Comparison of ENCODE assay signal across 16 cellular contexts in genomic region chr7:116569737-116570136, GRCh38. TPM values are rescaled to one million over a fixed set of nuclear protein-coding genes. Genes with fewer than 3 reads are reported as not detected.
DNase-seq lines count a peak whose midpoint lies in the region; ATAC-seq, FAIRE-seq and TF ChIP-seq lines count a peak whose summit lies in the region.
"Had no signal": no experiment of that assay in that cellular context is flagged by ENCODE, and none has a peak within 500 bp of the region (broad histone marks: within the 10 kb centered on the region; RNA-seq: fewer than 3 reads in every experiment).

No MANE protein-coding gene starts in this region.

- CTCF ChIA-PET in GM12878 (lab: Yijun Ruan, JAX) = no interaction called here

- H3K9ac ChIP-seq in GM12878 (ENCODE audit: control insufficient read depth, insufficient read depth, low read length) (no peak overlapping the region), keratinocyte (ENCODE audit: control insufficient read depth, extremely low read depth, insufficient read depth, low read length) (no peak overlapping the region)

- TF ChIP-seq CTCF in GM12878 (IDR thresholded peaks at IDR 0.05 in 2 of 3, conservative IDR thresholded peaks at IDR 0.05 in 1 of 3; ENCODE audit: control insufficient read depth in 2 of 3, extremely low read depth in 1 of 3, insufficient read depth in 1 of 3, low read depth in 3 of 3, low read length in 3 of 3) = no peak
- TF ChIP-seq CTCF in keratinocyte (optimal IDR thresholded peaks at IDR 0.05 in 1 of 3, IDR thresholded peaks at IDR 0.05 in 1 of 3, conservative IDR thresholded peaks at IDR 0.05 in 1 of 3; ENCODE audit: extremely low read depth in 1 of 3, insufficient read depth in 2 of 3, low read length in 3 of 3) = no peak

- SMC1A ChIA-PET in GM12878 (lab: Charles Lee; ENCODE audit: uncharacterized antibody, unreplicated experiment) = interaction anchor here (1.1 to 1.4 kb wide), 3 partner anchors 22 to 40 kb away, joined by 3 to 6 read pairs (median 3); no protein-coding TSS in a partner anchor

- WGBS in GM12878 (ENCODE audit: insufficient coverage, insufficient replicate concordance, low lambda C conversion rate, missing lambda C conversion rate) = 29% methylated on average over 3 of the region's 3 CpGs

- DNase-seq in AG08396 (ENCODE audit: low spot score) (peak; percentile 34), HTR-8/SVneo (ENCODE audit: insufficient read length, low spot score) (peak; percentile 25), GM12878 (ENCODE audit: low read depth, low spot score) (no peak), keratinocyte (ENCODE audit: low read depth, low spot score) (peak; percentile 76), Right ventricle myocardium superior (no peak), HuH-7.5 (ENCODE audit: low spot score) (no peak), medulla oblongata (ENCODE audit: extremely low spot score) (no peak)
- DNase-seq: activated CD4-positive, alpha-beta T cell treated with anti-CD3 and anti-CD28 coated beads for 48 hours; activated T-cell treated with anti-CD3 and anti-CD28 coated beads, Interleukin-2, amount 50 U/mL, for 48 hours; CD4-positive, CD25-positive, alpha-beta regulatory T cell; Karpas-422; NCI-H2081; stimulated activated CD4-positive, alpha-beta T cell treated with anti-CD3 and anti-CD28 coated beads, Interleukin-4, amount 100 ng/mL, for 1 hour; stimulated activated naive CD8-positive, alpha-beta T cell treated with anti-CD3 and anti-CD28 coated beads, Interleukin-15, Interleukin-2, amounts not matched to agents 100 U/mL and 50 U/mL, for 24 hours; T-cell had no signal

- FAIRE-seq in HTR-8/SVneo (lab: Jason Lieb, UNC) (no peak), GM12878 (lab: Jason Lieb, UNC) (no peak), keratinocyte (lab: Jason Lieb, UNC) (peak; percentile 94)

- no peak for TF ChIP-seq EP300 in GM12878 (IDR thresholded peaks at IDR 0.05; ENCODE audit: borderline replicate concordance in 1 of 2, control insufficient read depth in 1 of 2, low read depth in 2 of 2, low read length in 2 of 2)

- dilution Hi-C loops in keratinocyte (cut with MboI; ENCODE audit: extremely low pct_ligation_motif_present, low sequenced_read_pairs) = no loop called here

- H3K4me2 ChIP-seq in GM12878 (ENCODE audit: control insufficient read depth, insufficient read depth) = no peak overlapping the region
- peak overlapping the region; percentile 63 for H3K4me2 ChIP-seq in keratinocyte (ENCODE audit: control insufficient read depth, extremely low read depth, insufficient read depth, low read depth, low read length)

- peaks cover 9% of the 10 kb centered on the region; the same call in 1 of the 2 replicates for H3K4me1 ChIP-seq in GM12878 (ENCODE audit: control insufficient read depth, insufficient read depth, low read length)
- peaks cover 31% of the 10 kb centered on the region for H3K4me1 ChIP-seq in keratinocyte (ENCODE audit: control insufficient read depth, extremely low read depth, insufficient read depth, low read length)

- no TSS peak for BruUV-seq in GM12878 (replicated peaks; lab: Mats Ljungman, UMichigan)

- no peaks in the 10 kb centered on the region for H3K9me1 ChIP-seq in keratinocyte (ENCODE audit: control insufficient read depth, extremely low read depth, insufficient read depth, low read length)

- no peak for TF ChIP-seq RAD21 in GM12878 (IDR thresholded peaks at IDR 0.05; ENCODE audit: insufficient read depth, low read depth, low read length)

- in situ Hi-C loops in GM12878 (cut with MboI) = no loop called here

- RAD21 ChIA-PET in GM12878 (lab: Charles Lee; ENCODE audit: unreplicated experiment) = no interaction called here

- H3K4me3 ChIP-seq in GM12878 = no peak overlapping the region
- peak overlapping the region in 1 of 3 experiments; percentile 17 for H3K4me3 ChIP-seq in keratinocyte (ENCODE audit: control insufficient read depth in 2 of 3, extremely low read depth in 1 of 3, insufficient read depth in 2 of 3, low read depth in 1 of 3, low read length in 3 of 3)

- H3K27me3 ChIP-seq in GM12878 (replicated peaks in 1 of 2; ENCODE audit: control insufficient read depth in 2 of 2, insufficient read depth in 2 of 2, low read length in 1 of 2) (no peaks in the 10 kb centered on the region), keratinocyte (ENCODE audit: control insufficient read depth, extremely low read depth, insufficient read depth, low read length) (no peaks in the 10 kb centered on the region)

- no peak overlapping the region for H2AFZ ChIP-seq in GM12878 (ENCODE audit: control insufficient read depth, low read depth, low read length)
- H2AFZ ChIP-seq in keratinocyte (ENCODE audit: control insufficient read depth, low read length) = no peak overlapping the region

- ATAC-seq in GM12878 (peak; percentile 43), Right ventricle myocardium superior (ENCODE audit: poor library complexity) (no peak), HG02884 (IDR thresholded peaks at IDR 0.05; ENCODE audit: unreplicated experiment) (no peak)
- ATAC-seq: stimulated activated naive CD8-positive, alpha-beta T cell treated with anti-CD3 and anti-CD28 coated beads, Interleukin-15, Interleukin-2, amounts not matched to agents 100 U/mL and 50 U/mL, for 24 hours; T-cell had no signal

- POLR2A ChIA-PET in GM12878 (lab: Charles Lee) = no interaction called here

- H3K9me3 ChIP-seq in GM12878 (replicated peaks; ENCODE audit: control insufficient read depth, insufficient read depth, low read length) (no peaks in the 10 kb centered on the region), keratinocyte (ENCODE audit: control insufficient read depth, low read depth, low read length) (no peaks in the 10 kb centered on the region)

- H4K20me1 ChIP-seq in GM12878 (ENCODE audit: control insufficient read depth, insufficient read depth) (no peaks in the 10 kb centered on the region), keratinocyte (ENCODE audit: control insufficient read depth, extremely low read depth, insufficient read depth, low read length) (no peaks in the 10 kb centered on the region)

- H3K79me2 ChIP-seq in GM12878 (ENCODE audit: control insufficient read depth, insufficient read depth, low read length) = no peaks in the 10 kb centered on the region
- H3K79me2 ChIP-seq in keratinocyte (ENCODE audit: control insufficient read depth, insufficient read depth, low read length) = no peaks in the 10 kb centered on the region

- intact Hi-C loops in GM12878 (cut with micrococcal nuclease; ENCODE audit: unreplicated experiment) = no loop called here
- intact Hi-C loops in Right ventricle myocardium superior (cut with DNase I) = no loop called here

- TF ChIP-seq POLR2A in GM12878 (IDR thresholded peaks at IDR 0.05; ENCODE audit: low read depth, low read length) = no peak

- H3K36me3 ChIP-seq in GM12878 (ENCODE audit: control insufficient read depth in 2 of 2, insufficient read depth in 2 of 2, low read length in 1 of 2) (no peaks in the 10 kb centered on the region), keratinocyte (ENCODE audit: control insufficient read depth in 2 of 2, extremely low read depth in 1 of 2, insufficient read depth in 2 of 2, low read length in 2 of 2) (no peaks in the 10 kb centered on the region)

- no peak overlapping the region for H3K27ac ChIP-seq in GM12878 (ENCODE audit: control insufficient read depth, insufficient read depth)
- peak overlapping the region; percentile 75 for H3K27ac ChIP-seq in keratinocyte (ENCODE audit: control insufficient read depth, insufficient read depth, low read length)

TF ChIP-seq in GM12878, 131 proteins besides CTCF, POLR2A, EP300 and RAD21:
- TF ChIP-seq RELA (IDR thresholded peaks at IDR 0.05; ENCODE audit: borderline replicate concordance, partially characterized antibody) = no peak
- TF ChIP-seq SMAD5 (IDR thresholded peaks at IDR 0.05; ENCODE audit: low read depth) = no peak
- TF ChIP-seq WRNIP1 (IDR thresholded peaks at IDR 0.05; ENCODE audit: borderline replicate concordance, low read depth, low read length) = no peak
- TF ChIP-seq KDM1A (IDR thresholded peaks at IDR 0.05; ENCODE audit: borderline replicate concordance) = no peak

RNA-seq across cellular contexts. Expression of gene CAV1, which starts 44.9 kb away (rescaled TPM):
- total RNA-seq in GM12878 (2013; cell fraction: nucleolus; rRNA removed) = 2.3 and 2.4 TPM in 2 replicates
- total RNA-seq in GM12878 (2014; rRNA removed) (0.45 and 0.54 TPM in 2 replicates), GM12878 (2014; rRNA removed; fragmentation: Illumina TruSeq; extraction: Trizol) (0.55 and 0.63 TPM in 2 replicates), GM12878 (2021) (1.0 and 1.7 TPM in 2 replicates), Right ventricle myocardium superior (300 TPM)
- 6.9 TPM for polyA plus RNA-seq in GM12878 (2011; ENCODE audit: low read depth)
- polyA plus RNA-seq in GM12878 (2011; rRNA removed) (17.5 and 26.5 TPM in 2 replicates), GM12878 (2014; fragmentation: Illumina TruSeq; extraction: Trizol) (0.59 and 2.1 TPM in 2 replicates), GM12878 (2014; fragmentation: Nextera tagmentation; extraction: Ambion mirVana) (1 to 10 TPM; 2.0 to 2.3 TPM), GM12878 (2014; rRNA removed) (0.60 and 0.89 TPM in 2 replicates), GM12878 (2016; fragmentation: Nextera tagmentation; extraction: Ambion mirVana) (1 to 10 TPM; 3.3 to 3.5 TPM), keratinocyte (2,867 to 2,979 TPM (median 2,905 TPM) in 3 replicates)
- 26.8 and 41.9 TPM in 2 replicates for polyA plus RNA-seq in GM12878 (2011; cell fraction: cytosol; rRNA removed)
- 9.8 and 10.9 TPM in 2 replicates for polyA plus RNA-seq in GM12878 (2011; cell fraction: nucleus; rRNA removed)
- 4.2 and 11.5 TPM in 2 replicates for polyA plus RNA-seq in GM12878 (2012)
- polyA minus RNA-seq in GM12878 (2011; rRNA and poly(A)+ RNA removed) = 30.3 and 44.9 TPM in 2 replicates
- polyA minus RNA-seq in GM12878 (2011; cell fraction: cytosol; rRNA and poly(A)+ RNA removed) = 4.9 and 8.1 TPM in 2 replicates
- polyA minus RNA-seq in GM12878 (2011; cell fraction: nucleus; rRNA and poly(A)+ RNA removed) = 8.3 and 12.1 TPM in 2 replicates
- 537 TPM for polyA plus RNA-seq in keratinocyte (2011; ENCODE audit: low read depth)
- polyA plus RNA-seq in keratinocyte (2011; cell fraction: cytosol; rRNA removed) = 3,107 and 4,303 TPM in 2 replicates
- polyA plus RNA-seq in keratinocyte (2011; cell fraction: nucleus; rRNA removed) = 2,001 and 2,393 TPM in 2 replicates
- polyA plus RNA-seq in keratinocyte (2012; ENCODE audit: low replicate concordance) = 370 and 1,627 TPM in 2 replicates
- polyA minus RNA-seq in keratinocyte = 4,413 to 5,248 TPM (median 4,690 TPM) in 3 replicates
- polyA minus RNA-seq in keratinocyte (2011; cell fraction: cytosol; rRNA and poly(A)+ RNA removed) = 1,844 TPM
- 723 and 1,290 TPM in 2 replicates for polyA minus RNA-seq in keratinocyte (2011; cell fraction: nucleus; rRNA and poly(A)+ RNA removed)
- total RNA-seq: CD4-positive, CD25-positive, alpha-beta regulatory T cell had no signal

Comparison
In these comparisons a context has a peak if more than half of its experiments do, and no peak if none do; other contexts are left out.
1. DNase-seq: peak in AG08396 (single experiment), HTR-8/SVneo (single experiment) and keratinocyte (single experiment); none in GM12878 (single experiment), Right ventricle myocardium superior (single experiment), HuH-7.5 (single experiment) and medulla oblongata (single experiment).
2. RNA of gene CAV1, which starts 44.9 kb away (total RNA-seq): 300 TPM in Right ventricle myocardium superior (single experiment); 0.45 to 2.4 TPM in GM12878; every median in the first group is over 10 times any median in the second.